8 cellular contexts compared by ENCODE assay signal in genomic region chr6:1381397-1382330, GRCh38. TPM values are rescaled to one million over a fixed set of nuclear protein-coding genes. Genes with fewer than 3 reads are reported as not detected.
DNase-seq lines count a peak whose midpoint lies in the region; ATAC-seq and TF ChIP-seq lines count a peak whose summit lies in the region.

No MANE protein-coding gene starts in this region.

- TF ChIP-seq CTCF in endodermal cell (conservative IDR thresholded peaks at IDR 0.05) (peak; percentile 97), stomach (IDR thresholded peaks at IDR 0.05) (peak in 5 of 7 experiments; percentile 47 to 96 (median 82))

- peaks cover 100% of the 10 kb centered on the region for H3K27me3 ChIP-seq in endodermal cell (ENCODE audit: control insufficient read depth, insufficient read depth, low read length, poor library complexity, severe bottlenecking)
- peaks cover 99% of the 10 kb centered on the region for H3K27me3 ChIP-seq in mucosa of stomach (ENCODE audit: control insufficient read depth, insufficient read depth, low read length)
- peaks cover 57 to 100% (median 99%) of the 10 kb centered on the region in 3 donors for H3K27me3 ChIP-seq in stomach

- H3K27me3 Mint-ChIP-seq in endodermal cell (ENCODE audit: insufficient read depth) = peaks cover 99% of the 10 kb centered on the region

- no peak for ATAC-seq in GM21390 (IDR thresholded peaks at IDR 0.05; ENCODE audit: unreplicated experiment)

- H3K4me1 Mint-ChIP-seq in endodermal cell = peaks cover 14% of the 10 kb centered on the region

- intact Hi-C loops in stomach (cut with DNase I; ENCODE audit: low total_unique reads) (loop anchor here (10.0 kb wide), 1 partner anchor 667 kb away; no protein-coding TSS in a partner anchor), posterior vena cava (cut with DNase I) (loop anchor here (5.0 to 10.0 kb wide), 6 partner anchors 467 to 1086 kb away; no protein-coding TSS in a partner anchor)

- H3K36me3 Mint-ChIP-seq in endodermal cell (ENCODE audit: low read depth) = no peaks in the 10 kb centered on the region

- H3K4me1 ChIP-seq in endodermal cell (ENCODE audit: control insufficient read depth, insufficient read depth, low read length) (no peaks in the 10 kb centered on the region), mucosa of stomach (ENCODE audit: control insufficient read depth, insufficient read depth, low read length) (peaks cover 51% of the 10 kb centered on the region), stomach (peaks cover 51 to 88% (median 70%) of the 10 kb centered on the region in 4 donors)

- H3K4me3 ChIP-seq in endodermal cell (ENCODE audit: low read length) (no peak overlapping the region), mucosa of stomach (ENCODE audit: low read length) (no peak overlapping the region), stomach (peak overlapping the region; percentile 43 to 50 (median 44))

- TF ChIP-seq EP300 in stomach (IDR thresholded peaks at IDR 0.05) = no peak

- no peaks in the 10 kb centered on the region for H3K9me3 ChIP-seq in endodermal cell (ENCODE audit: control insufficient read depth, low read length)
- H3K9me3 ChIP-seq in mucosa of stomach (ENCODE audit: control insufficient read depth, low read length) = no peaks in the 10 kb centered on the region
- H3K9me3 ChIP-seq in stomach = no peaks in the 10 kb centered on the region

- H3K27ac Mint-ChIP-seq in endodermal cell = no peak overlapping the region

- peak; percentile 48 for DNase-seq in EH (ENCODE audit: low read depth)
- DNase-seq in LoVo (ENCODE audit: low spot score) = peak; percentile 74
- DNase-seq in activated CD4-positive, alpha-beta T cell treated with anti-CD3 and anti-CD28 coated beads, Interleukin-2, amount 50 U/mL, for 48 hours = peak; percentile 71 to 74
- peak; percentile 92 for DNase-seq in endodermal cell
- peak; percentile 69 for DNase-seq in stomach
- no peak for DNase-seq in posterior vena cava (ENCODE audit: low spot score)

- H3K36me3 ChIP-seq in endodermal cell (ENCODE audit: control insufficient read depth, insufficient read depth, low read length) (no peaks in the 10 kb centered on the region), mucosa of stomach (ENCODE audit: control insufficient read depth, insufficient read depth, low read length) (no peaks in the 10 kb centered on the region), stomach (no peaks in the 10 kb centered on the region)

- WGBS in endodermal cell (ENCODE audit: insufficient coverage in 1 of 2, insufficient read length in 1 of 2), 2 experiments = 1% methylated on average over 19 to 89 of the region's 90 CpGs
- 1 to 2% (median 1%) methylated on average over 24 to 86 of the region's 90 CpGs for WGBS in stomach, 5 donors

- peak overlapping the region; percentile 44 for H3K4me3 Mint-ChIP-seq in endodermal cell

- no peak for TF ChIP-seq POLR2A in stomach (IDR thresholded peaks at IDR 0.05)

- H3K9me3 Mint-ChIP-seq in endodermal cell = no peaks in the 10 kb centered on the region

- H3K27ac ChIP-seq in endodermal cell (ENCODE audit: low read depth, low read length) (no peak overlapping the region), stomach (peak overlapping the region; percentile 69 to 90 (median 83))

- H3K9ac ChIP-seq in endodermal cell (ENCODE audit: extremely low read depth, low read length, poor library complexity, severe bottlenecking) (no peak overlapping the region), mucosa of stomach (ENCODE audit: low read length) (peak overlapping the region; percentile 14)

RNA-seq across cellular contexts. Expression of gene FOXF2, which starts 7.7 kb away (rescaled TPM):
- under 1 TPM in 1 of 2 donors, not detected in 1; 0.11 TPM for total RNA-seq in endodermal cell
- polyA plus RNA-seq in endodermal cell (2013, experiment 1 of 2) = 0.43 TPM
- polyA plus RNA-seq in endodermal cell (2013, experiment 2 of 2) = 0.46 TPM
- 100 to 1,000 TPM in 1 of 5 donors, 10 to 100 TPM in 3, 1 to 10 TPM in 1; 9.6 to 104 (median 14.1) TPM for total RNA-seq in stomach
- 10 to 100 TPM; 17.7 to 32.2 (median 20.7) TPM for polyA plus RNA-seq in stomach
- 1 to 10 TPM in 1 of 2 donors, under 1 TPM in 1; 0.71 to 1.2 TPM for total RNA-seq in posterior vena cava

Comparison
In these comparisons a context has a peak if more than half of its experiments do, and no peak if none do; other contexts are left out.
1. H3K4me3 ChIP-seq: peak in stomach (4 of 4); none in endodermal cell (single experiment) and mucosa of stomach (single experiment).
2. RNA of gene FOXF2, which starts 7.7 kb away (total RNA-seq): 9.6 to 104 TPM in stomach; 0.71 to 1.2 TPM in posterior vena cava and 0.11 TPM in endodermal cell; every median in the first group is over 4 times any median in the second.